ENCODE assay signal across 8 cellular contexts in the genomic region with DNA sequence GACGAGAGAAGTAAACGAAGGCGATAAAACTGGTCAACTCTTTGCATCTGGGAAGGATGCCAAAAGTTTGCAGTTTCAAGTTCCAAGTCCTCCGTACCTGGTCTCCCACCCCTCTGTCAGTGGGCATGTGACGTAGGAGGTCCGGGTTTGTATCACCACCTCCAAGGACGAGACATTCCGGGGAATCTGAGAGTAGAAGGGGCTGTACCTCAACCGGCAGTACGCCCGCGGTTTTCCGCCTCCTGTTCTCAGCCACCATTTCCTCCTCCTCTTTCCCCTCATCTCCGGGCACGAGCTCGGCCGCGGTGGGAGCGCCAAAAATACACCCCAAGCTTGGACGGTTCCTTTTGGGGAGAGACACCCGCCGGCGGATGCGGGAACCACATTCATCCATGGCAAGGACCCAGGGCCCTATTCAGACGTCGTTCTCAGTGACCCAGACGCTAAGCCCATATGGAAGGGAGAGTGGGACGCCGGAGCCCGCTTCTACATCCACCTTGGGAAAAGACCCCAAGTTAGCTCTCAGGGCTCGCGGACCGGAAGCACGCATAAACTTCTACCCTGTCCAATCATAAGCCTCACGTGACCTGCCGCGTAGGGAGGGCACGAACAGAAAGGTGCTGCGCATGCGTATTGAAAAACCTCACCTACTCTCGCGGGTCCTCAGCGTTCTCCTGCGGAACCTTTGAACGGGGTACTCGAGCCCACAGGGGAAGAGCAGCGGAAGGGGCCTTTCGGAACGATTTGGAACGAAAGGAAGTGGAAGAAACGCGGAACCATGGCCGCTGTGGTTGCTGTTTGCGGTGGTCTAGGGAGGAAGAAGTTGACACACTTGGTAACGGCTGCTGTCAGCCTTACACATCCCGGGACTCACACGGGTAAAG. TPM values are rescaled to one million over a fixed set of nuclear protein-coding genes. Genes with fewer than 3 reads are reported as not detected.
A peak's percentile ranks its signal among the peaks of the same experiment; 100 is the strongest.
DNase-seq lines count a peak whose midpoint lies in the region; ATAC-seq and TF ChIP-seq lines count a peak whose summit lies in the region.

A gene with protein sequence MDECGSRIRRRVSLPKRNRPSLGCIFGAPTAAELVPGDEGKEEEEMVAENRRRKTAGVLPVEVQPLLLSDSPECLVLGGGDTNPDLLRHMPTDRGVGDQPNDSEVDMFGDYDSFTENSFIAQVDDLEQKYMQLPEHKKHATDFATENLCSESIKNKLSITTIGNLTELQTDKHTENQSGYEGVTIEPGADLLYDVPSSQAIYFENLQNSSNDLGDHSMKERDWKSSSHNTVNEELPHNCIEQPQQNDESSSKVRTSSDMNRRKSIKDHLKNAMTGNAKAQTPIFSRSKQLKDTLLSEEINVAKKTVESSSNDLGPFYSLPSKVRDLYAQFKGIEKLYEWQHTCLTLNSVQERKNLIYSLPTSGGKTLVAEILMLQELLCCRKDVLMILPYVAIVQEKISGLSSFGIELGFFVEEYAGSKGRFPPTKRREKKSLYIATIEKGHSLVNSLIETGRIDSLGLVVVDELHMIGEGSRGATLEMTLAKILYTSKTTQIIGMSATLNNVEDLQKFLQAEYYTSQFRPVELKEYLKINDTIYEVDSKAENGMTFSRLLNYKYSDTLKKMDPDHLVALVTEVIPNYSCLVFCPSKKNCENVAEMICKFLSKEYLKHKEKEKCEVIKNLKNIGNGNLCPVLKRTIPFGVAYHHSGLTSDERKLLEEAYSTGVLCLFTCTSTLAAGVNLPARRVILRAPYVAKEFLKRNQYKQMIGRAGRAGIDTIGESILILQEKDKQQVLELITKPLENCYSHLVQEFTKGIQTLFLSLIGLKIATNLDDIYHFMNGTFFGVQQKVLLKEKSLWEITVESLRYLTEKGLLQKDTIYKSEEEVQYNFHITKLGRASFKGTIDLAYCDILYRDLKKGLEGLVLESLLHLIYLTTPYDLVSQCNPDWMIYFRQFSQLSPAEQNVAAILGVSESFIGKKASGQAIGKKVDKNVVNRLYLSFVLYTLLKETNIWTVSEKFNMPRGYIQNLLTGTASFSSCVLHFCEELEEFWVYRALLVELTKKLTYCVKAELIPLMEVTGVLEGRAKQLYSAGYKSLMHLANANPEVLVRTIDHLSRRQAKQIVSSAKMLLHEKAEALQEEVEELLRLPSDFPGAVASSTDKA (minus strand): TSS at position 524 of the 884 bp plus-strand sequence. CDS start 130 bp downstream, at position 394.
A gene (plus strand): TSS at position 759 of the 884 bp plus-strand sequence. CDS start 20 bp downstream, at position 779.

- H3K4me3 ChIP-seq in epithelial cell of esophagus (ENCODE audit: low read length) (peak within 1 kb of the TSS; percentile 71), mononuclear cell (ENCODE audit: low read length) (peak within 1 kb of the TSS; percentile 93)

- TF ChIP-seq EP300 in Ishikawa (IDR thresholded peaks at IDR 0.05; ENCODE audit: borderline replicate concordance) = no peak; the same call in 1 of the 2 replicates

- peak; percentile 97 for ATAC-seq in GM21576 (IDR thresholded peaks at IDR 0.05; ENCODE audit: unreplicated experiment)

- DNase-seq in DMS53 (lab: John Stamatoyannopoulos, UW) = peak; percentile 98
- peak; percentile 71 for DNase-seq in OCI-M2 (lab: John Stamatoyannopoulos, UW; ENCODE audit: unreplicated experiment)
- DNase-seq in activated T-cell treated with anti-CD3 and anti-CD28 coated beads for 4 hours = peak; percentile 91
- DNase-seq in epithelial cell of esophagus (ENCODE audit: low read depth) = peak; percentile 98
- DNase-seq in stimulated activated CD8-positive, alpha-beta memory T cell treated with anti-CD3 and anti-CD28 coated beads, Interleukin-4, amount 100 ng/mL, for 1 hour (ENCODE audit: low read depth in 2 of 2, low spot score in 1 of 2) = peak; percentile 87 to 89

- peak; percentile 46 for TF ChIP-seq CTCF in epithelial cell of esophagus (IDR thresholded peaks at IDR 0.05; ENCODE audit: insufficient read depth, low read depth, low read length, missing control alignments)

- H3K9me3 ChIP-seq in mononuclear cell (ENCODE audit: low read depth, low read length) = no peaks in the 10 kb centered on the region

- peaks cover 23% of the 10 kb centered on the region for H3K4me1 ChIP-seq in mononuclear cell (ENCODE audit: insufficient read depth, low read length)

- TF ChIP-seq RAD21 in Ishikawa (IDR thresholded peaks at IDR 0.05; ENCODE audit: low read depth) = no peak

- H3K27me3 ChIP-seq in mononuclear cell (ENCODE audit: insufficient read depth, low read length) = no peaks in the 10 kb centered on the region

TF ChIP-seq in Ishikawa, 13 proteins besides CTCF, POLR2A, EP300 and RAD21:
- TF ChIP-seq CREB1 (IDR thresholded peaks at IDR 0.05; ENCODE audit: low read depth) (peak; percentile 49; the same call in 1 of the 2 replicates), NFIC (IDR thresholded peaks at IDR 0.05) (peak; percentile 57), ZBTB7A (IDR thresholded peaks at IDR 0.05; ENCODE audit: low read depth) (peak; percentile 34; the same call in 1 of the 2 replicates), TAF1 (IDR thresholded peaks at IDR 0.05; ENCODE audit: low read depth) (peak; percentile 89), TEAD4 (IDR thresholded peaks at IDR 0.05) (0 out of 2 replicates have a peak, but pooled peaks have one; percentile 4), YY1 (IDR thresholded peaks at IDR 0.05; ENCODE audit: low read depth) (peak; percentile 93), EGR1 (IDR thresholded peaks at IDR 0.05) (no peak), CEBPB (IDR thresholded peaks at IDR 0.05) (no peak), TCF12 (IDR thresholded peaks at IDR 0.05; ENCODE audit: low read depth) (peak; percentile 75), FOXM1 (IDR thresholded peaks at IDR 0.05; ENCODE audit: borderline replicate concordance, low read depth) (peak; percentile 35; the same call in 1 of the 2 replicates)
- TF ChIP-seq, protein P1, sequence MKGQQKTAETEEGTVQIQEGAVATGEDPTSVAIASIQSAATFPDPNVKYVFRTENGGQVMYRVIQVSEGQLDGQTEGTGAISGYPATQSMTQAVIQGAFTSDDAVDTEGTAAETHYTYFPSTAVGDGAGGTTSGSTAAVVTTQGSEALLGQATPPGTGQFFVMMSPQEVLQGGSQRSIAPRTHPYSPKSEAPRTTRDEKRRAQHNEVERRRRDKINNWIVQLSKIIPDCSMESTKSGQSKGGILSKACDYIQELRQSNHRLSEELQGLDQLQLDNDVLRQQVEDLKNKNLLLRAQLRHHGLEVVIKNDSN (IDR thresholded peaks at IDR 0.05) = peak; percentile 100
- TF ChIP-seq, protein P2, sequence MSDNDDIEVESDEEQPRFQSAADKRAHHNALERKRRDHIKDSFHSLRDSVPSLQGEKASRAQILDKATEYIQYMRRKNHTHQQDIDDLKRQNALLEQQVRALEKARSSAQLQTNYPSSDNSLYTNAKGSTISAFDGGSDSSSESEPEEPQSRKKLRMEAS (IDR thresholded peaks at IDR 0.05) = peak; percentile 82; the same call in 1 of the 2 replicates
- TF ChIP-seq, protein P3, sequence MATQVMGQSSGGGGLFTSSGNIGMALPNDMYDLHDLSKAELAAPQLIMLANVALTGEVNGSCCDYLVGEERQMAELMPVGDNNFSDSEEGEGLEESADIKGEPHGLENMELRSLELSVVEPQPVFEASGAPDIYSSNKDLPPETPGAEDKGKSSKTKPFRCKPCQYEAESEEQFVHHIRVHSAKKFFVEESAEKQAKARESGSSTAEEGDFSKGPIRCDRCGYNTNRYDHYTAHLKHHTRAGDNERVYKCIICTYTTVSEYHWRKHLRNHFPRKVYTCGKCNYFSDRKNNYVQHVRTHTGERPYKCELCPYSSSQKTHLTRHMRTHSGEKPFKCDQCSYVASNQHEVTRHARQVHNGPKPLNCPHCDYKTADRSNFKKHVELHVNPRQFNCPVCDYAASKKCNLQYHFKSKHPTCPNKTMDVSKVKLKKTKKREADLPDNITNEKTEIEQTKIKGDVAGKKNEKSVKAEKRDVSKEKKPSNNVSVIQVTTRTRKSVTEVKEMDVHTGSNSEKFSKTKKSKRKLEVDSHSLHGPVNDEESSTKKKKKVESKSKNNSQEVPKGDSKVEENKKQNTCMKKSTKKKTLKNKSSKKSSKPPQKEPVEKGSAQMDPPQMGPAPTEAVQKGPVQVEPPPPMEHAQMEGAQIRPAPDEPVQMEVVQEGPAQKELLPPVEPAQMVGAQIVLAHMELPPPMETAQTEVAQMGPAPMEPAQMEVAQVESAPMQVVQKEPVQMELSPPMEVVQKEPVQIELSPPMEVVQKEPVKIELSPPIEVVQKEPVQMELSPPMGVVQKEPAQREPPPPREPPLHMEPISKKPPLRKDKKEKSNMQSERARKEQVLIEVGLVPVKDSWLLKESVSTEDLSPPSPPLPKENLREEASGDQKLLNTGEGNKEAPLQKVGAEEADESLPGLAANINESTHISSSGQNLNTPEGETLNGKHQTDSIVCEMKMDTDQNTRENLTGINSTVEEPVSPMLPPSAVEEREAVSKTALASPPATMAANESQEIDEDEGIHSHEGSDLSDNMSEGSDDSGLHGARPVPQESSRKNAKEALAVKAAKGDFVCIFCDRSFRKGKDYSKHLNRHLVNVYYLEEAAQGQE (IDR thresholded peaks at IDR 0.05; ENCODE audit: low read depth) = no peak

RNA-seq across cellular contexts. Expression of the first gene that starts in this region (rescaled TPM):
- total RNA-seq in mononuclear cell = 29.9 TPM

RNA-seq across cellular contexts. Expression of the second gene that starts in this region (rescaled TPM):
- total RNA-seq in mononuclear cell = 19.4 TPM

Comparison
In these comparisons a context has a peak if more than half of its experiments do, and no peak if none do; other contexts are left out.
1. Peak in every context shown above with its lines: DNase-seq, ATAC-seq and H3K4me3 ChIP-seq.